Comparison of ENCODE assay signal across 2 cellular contexts in the genomic region with DNA sequence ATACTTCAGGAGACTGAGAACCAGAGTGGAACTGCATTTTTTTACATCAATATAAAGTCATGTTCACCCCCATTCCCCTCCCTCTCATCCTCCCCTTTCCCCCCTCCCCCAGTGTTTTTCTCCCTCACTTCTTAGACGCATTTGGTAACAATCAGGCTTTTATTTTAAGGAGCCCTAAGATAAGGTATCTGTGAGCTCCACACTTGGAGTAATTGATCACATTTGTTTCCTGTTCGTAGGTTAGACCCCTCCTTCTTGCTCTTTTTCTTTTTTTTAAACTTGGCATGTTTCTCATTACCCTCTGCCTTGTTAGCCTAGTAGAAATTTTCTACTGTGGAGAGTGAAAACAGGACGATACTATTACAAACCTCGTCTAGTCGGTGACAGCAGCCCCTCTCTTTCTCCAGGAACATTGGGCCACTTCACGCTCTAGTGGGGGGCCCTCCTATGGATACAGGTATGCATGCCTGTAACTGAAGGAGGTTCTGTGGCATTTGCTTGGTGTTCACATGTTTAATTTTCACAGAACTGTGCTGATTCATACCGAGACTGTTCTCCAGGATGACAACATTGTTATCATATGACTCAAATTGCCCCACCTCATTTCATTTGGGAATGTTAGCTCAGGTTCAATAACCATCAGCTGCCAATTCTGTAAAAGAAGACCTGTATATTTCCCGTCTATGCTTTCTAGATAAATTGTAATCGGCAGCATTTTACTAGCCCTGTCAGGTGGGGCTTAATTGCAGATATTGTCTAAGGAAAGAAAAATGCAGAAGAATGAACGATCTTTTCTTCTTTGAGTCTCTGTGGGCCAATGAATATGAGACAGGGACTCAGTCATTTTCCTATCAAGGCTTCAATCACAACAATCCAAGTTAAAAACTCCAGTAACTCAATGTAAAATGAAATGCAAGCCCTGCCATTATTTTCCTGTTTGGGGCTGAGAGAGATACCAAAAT.
TF ChIP-seq lines count a peak whose summit lies in the region.

No MANE protein-coding gene starts in this region.

TF ChIP-seq in A549, 52 proteins besides CTCF, POLR2A, EP300 and RAD21 (continued from another document):
- TF ChIP-seq, protein P1, sequence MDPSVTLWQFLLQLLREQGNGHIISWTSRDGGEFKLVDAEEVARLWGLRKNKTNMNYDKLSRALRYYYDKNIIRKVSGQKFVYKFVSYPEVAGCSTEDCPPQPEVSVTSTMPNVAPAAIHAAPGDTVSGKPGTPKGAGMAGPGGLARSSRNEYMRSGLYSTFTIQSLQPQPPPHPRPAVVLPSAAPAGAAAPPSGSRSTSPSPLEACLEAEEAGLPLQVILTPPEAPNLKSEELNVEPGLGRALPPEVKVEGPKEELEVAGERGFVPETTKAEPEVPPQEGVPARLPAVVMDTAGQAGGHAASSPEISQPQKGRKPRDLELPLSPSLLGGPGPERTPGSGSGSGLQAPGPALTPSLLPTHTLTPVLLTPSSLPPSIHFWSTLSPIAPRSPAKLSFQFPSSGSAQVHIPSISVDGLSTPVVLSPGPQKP (IDR thresholded peaks at IDR 0.05; ENCODE audit: low read depth, low read length): no peak
- no peak for TF ChIP-seq HOXA7 (CRISPR knock-in tag; IDR thresholded peaks at IDR 0.05)
TF ChIP-seq in A549: peak in this region for 0.

TF ChIP-seq in SK-N-SH treated with all-trans-retinoic acid at 6 μM for 48 hours, 23 proteins besides CTCF, POLR2A, EP300 and RAD21 (continued from another document):
- TF ChIP-seq, protein P2, sequence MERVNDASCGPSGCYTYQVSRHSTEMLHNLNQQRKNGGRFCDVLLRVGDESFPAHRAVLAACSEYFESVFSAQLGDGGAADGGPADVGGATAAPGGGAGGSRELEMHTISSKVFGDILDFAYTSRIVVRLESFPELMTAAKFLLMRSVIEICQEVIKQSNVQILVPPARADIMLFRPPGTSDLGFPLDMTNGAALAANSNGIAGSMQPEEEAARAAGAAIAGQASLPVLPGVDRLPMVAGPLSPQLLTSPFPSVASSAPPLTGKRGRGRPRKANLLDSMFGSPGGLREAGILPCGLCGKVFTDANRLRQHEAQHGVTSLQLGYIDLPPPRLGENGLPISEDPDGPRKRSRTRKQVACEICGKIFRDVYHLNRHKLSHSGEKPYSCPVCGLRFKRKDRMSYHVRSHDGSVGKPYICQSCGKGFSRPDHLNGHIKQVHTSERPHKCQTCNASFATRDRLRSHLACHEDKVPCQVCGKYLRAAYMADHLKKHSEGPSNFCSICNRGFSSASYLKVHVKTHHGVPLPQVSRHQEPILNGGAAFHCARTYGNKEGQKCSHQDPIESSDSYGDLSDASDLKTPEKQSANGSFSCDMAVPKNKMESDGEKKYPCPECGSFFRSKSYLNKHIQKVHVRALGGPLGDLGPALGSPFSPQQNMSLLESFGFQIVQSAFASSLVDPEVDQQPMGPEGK (CRISPR knock-in tag; IDR thresholded peaks at IDR 0.05; ENCODE audit: borderline replicate concordance): no peak
- TF ChIP-seq, protein P3, sequence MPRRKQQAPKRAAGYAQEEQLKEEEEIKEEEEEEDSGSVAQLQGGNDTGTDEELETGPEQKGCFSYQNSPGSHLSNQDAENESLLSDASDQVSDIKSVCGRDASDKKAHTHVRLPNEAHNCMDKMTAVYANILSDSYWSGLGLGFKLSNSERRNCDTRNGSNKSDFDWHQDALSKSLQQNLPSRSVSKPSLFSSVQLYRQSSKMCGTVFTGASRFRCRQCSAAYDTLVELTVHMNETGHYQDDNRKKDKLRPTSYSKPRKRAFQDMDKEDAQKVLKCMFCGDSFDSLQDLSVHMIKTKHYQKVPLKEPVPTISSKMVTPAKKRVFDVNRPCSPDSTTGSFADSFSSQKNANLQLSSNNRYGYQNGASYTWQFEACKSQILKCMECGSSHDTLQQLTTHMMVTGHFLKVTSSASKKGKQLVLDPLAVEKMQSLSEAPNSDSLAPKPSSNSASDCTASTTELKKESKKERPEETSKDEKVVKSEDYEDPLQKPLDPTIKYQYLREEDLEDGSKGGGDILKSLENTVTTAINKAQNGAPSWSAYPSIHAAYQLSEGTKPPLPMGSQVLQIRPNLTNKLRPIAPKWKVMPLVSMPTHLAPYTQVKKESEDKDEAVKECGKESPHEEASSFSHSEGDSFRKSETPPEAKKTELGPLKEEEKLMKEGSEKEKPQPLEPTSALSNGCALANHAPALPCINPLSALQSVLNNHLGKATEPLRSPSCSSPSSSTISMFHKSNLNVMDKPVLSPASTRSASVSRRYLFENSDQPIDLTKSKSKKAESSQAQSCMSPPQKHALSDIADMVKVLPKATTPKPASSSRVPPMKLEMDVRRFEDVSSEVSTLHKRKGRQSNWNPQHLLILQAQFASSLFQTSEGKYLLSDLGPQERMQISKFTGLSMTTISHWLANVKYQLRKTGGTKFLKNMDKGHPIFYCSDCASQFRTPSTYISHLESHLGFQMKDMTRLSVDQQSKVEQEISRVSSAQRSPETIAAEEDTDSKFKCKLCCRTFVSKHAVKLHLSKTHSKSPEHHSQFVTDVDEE (CRISPR knock-in tag; IDR thresholded peaks at IDR 0.05): no peak
- TF ChIP-seq PPARA (CRISPR knock-in tag; IDR thresholded peaks at IDR 0.05; ENCODE audit: borderline replicate concordance): no peak
- TF ChIP-seq, protein P4, sequence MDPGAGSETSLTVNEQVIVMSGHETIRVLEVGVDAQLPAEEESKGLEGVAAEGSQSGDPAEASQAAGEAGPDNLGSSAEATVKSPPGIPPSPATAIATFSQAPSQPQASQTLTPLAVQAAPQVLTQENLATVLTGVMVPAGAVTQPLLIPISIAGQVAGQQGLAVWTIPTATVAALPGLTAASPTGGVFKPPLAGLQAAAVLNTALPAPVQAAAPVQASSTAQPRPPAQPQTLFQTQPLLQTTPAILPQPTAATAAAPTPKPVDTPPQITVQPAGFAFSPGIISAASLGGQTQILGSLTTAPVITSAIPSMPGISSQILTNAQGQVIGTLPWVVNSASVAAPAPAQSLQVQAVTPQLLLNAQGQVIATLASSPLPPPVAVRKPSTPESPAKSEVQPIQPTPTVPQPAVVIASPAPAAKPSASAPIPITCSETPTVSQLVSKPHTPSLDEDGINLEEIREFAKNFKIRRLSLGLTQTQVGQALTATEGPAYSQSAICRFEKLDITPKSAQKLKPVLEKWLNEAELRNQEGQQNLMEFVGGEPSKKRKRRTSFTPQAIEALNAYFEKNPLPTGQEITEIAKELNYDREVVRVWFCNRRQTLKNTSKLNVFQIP (CRISPR knock-in tag; IDR thresholded peaks at IDR 0.05; ENCODE audit: borderline replicate concordance, low read depth): no peak
